Comparison of ENCODE assay signal across 31 cellular contexts in the genomic region with DNA sequence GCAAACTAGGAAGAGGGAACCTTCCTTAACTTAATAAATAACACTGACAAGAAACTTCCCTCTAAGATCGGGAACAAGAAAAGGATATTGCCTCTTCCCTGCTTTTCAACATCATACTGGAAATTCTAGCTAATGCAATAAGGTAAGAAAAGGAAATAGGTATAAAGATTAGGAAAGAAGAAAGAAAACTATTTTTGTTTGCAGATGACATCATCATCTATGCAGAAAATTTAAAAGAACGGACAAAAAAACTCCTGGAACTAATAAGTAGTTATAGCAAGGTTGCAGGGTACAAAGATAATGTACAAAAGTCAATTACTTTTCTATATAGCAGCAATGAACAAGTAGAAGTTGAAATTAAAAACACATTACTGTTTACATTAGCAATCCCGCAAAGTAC.
DNase-seq lines count a peak whose midpoint lies in the region; ATAC-seq, FAIRE-seq and TF ChIP-seq lines count a peak whose summit lies in the region.
"Had no signal": no experiment of that assay in that cellular context is flagged by ENCODE, and none has a peak within 500 bp of the region (broad histone marks: within the 10 kb centered on the region; RNA-seq: fewer than 3 reads in every experiment).

No MANE protein-coding gene starts in this region.

- no peaks in the 10 kb centered on the region for H3K79me2 ChIP-seq in HepG2 (ENCODE audit: insufficient read depth, low read length)

- no peak for TF ChIP-seq POLR2A in HepG2 (IDR thresholded peaks at IDR 0.05; ENCODE audit: insufficient read depth in 1 of 2, low read depth in 2 of 2, low read length in 2 of 2)
- no peak for TF ChIP-seq POLR2A in right lobe of liver (IDR thresholded peaks at IDR 0.05)

- H4K8ac ChIP-seq in mesenchymal stem cell (ENCODE audit: low read length) = no peak overlapping the region

- no peak for DNase-seq in HepG2 (ENCODE audit: low spot score)
- DNase-seq in right lobe of liver = no peak
- no peak for DNase-seq in mesenchymal stem cell
- DNase-seq: 8988T; ACHN; AML-193; BE2C; C1 segment of cervical spinal cord; Caco-2; Calu3; CD4-positive, alpha-beta memory T cell; CD4-positive, alpha-beta T cell; CD4-positive, CD25-positive, alpha-beta regulatory T cell; CD8-positive, alpha-beta memory T cell; CD8-positive, alpha-beta T cell; COR-L47; DMS 273 treated with DMSO at 0.1 percent for 48 hours; DMS153; DMS53; DMS79; DMS79 treated with DMSO at 0.1 percent for 48 hours; DND-41; EL had no signal

- no peak overlapping the region for H3K4me3 ChIP-seq in HepG2 (replicated peaks in 1 of 3; ENCODE audit: insufficient read depth in 1 of 3, low read depth in 2 of 3, low read length in 3 of 3)
- no peak overlapping the region for H3K4me3 ChIP-seq in right lobe of liver
- no peak overlapping the region for H3K4me3 ChIP-seq in HEK293 (ENCODE audit: low read depth, low read length)
- H3K4me3 ChIP-seq in mesenchymal stem cell (ENCODE audit: insufficient read depth in 1 of 2, low read depth in 1 of 2, low read length in 2 of 2) = no peak overlapping the region
- H3K4me3 ChIP-seq: A549; BLaER1; BLaER1 treated with 17β-estradiol and CSF1 and Interleukin-3, amounts not matched to agents 10 nM and 100 nM had no signal

- H3K4me2 ChIP-seq in HepG2 (ENCODE audit: low read depth, low read length) (no peak overlapping the region), mesenchymal stem cell (ENCODE audit: low read length, poor library complexity, severe bottlenecking) (no peak overlapping the region)
- H3K4me2 ChIP-seq: A549 had no signal

- no peak overlapping the region for H3K4ac ChIP-seq in mesenchymal stem cell (ENCODE audit: low read depth in 1 of 2, low read length in 2 of 2)

- POLR2A ChIA-PET in HepG2 (lab: Yijun Ruan, JAX) = no interaction called here
- POLR2A ChIA-PET in HEK293 (lab: Yijun Ruan, JAX) = no interaction called here

- no peak overlapping the region for H2BK120ac ChIP-seq in mesenchymal stem cell (ENCODE audit: low read depth, low read length)

- H2AK5ac ChIP-seq in mesenchymal stem cell (ENCODE audit: low read length, severe bottlenecking) = no peak overlapping the region

- intact Hi-C loops in HepG2 (cut with micrococcal nuclease; ENCODE audit: unreplicated experiment) = no loop called here
- intact Hi-C loops in right lobe of liver (cut with DNase I) = no loop called here

- H3K36me3 ChIP-seq in HepG2 (replicated peaks in 1 of 2; ENCODE audit: control insufficient read depth in 1 of 2, insufficient read depth in 2 of 2, low read length in 2 of 2) = no peaks in the 10 kb centered on the region
- no peaks in the 10 kb centered on the region for H3K36me3 ChIP-seq in right lobe of liver
- H3K36me3 ChIP-seq in HEK293 (ENCODE audit: control insufficient read depth in 2 of 2, insufficient read depth in 1 of 2, low read length in 2 of 2) = no peaks in the 10 kb centered on the region
- H3K36me3 ChIP-seq in mesenchymal stem cell (ENCODE audit: control insufficient read depth in 1 of 2, insufficient read depth in 2 of 2, low read depth in 1 of 2, low read length in 2 of 2) = no peaks in the 10 kb centered on the region
- H3K36me3 ChIP-seq: BE2C, BLaER1 had no signal

- H3K14ac ChIP-seq in mesenchymal stem cell (ENCODE audit: low read length in 2 of 2) = no peak overlapping the region

- no peaks in the 10 kb centered on the region for H3K79me1 ChIP-seq in mesenchymal stem cell (replicated peaks; ENCODE audit: low read length, poor library complexity, severe bottlenecking)

- no peak overlapping the region for H4K91ac ChIP-seq in mesenchymal stem cell (ENCODE audit: low read length)

- 35% methylated on average over 3 of the region's 3 CpGs for WGBS in HepG2 (ENCODE audit: low lambda C conversion rate)
- WGBS in right lobe of liver (ENCODE audit: insufficient coverage, low coverage, low lambda C conversion rate, missing lambda C conversion rate) = 70% methylated on average over 3 of the region's 3 CpGs
- no CpG with 5 or more reads among the region's 3 CpGs for WGBS in mesenchymal stem cell

- no peak overlapping the region for H2BK12ac ChIP-seq in mesenchymal stem cell (ENCODE audit: low read length in 2 of 2)

- H3K23ac ChIP-seq in mesenchymal stem cell (ENCODE audit: low read length in 2 of 2) = no peak overlapping the region

- H4K20me1 ChIP-seq in HepG2 (ENCODE audit: insufficient read depth, low read length) = no peaks in the 10 kb centered on the region
- H4K20me1 ChIP-seq: BLaER1; BLaER1 treated with 17β-estradiol and CSF1 and Interleukin-3, amounts not matched to agents 10 nM and 100 nM had no signal

- no TSS peak for BruUV-seq in HepG2 (replicated peaks; lab: Mats Ljungman, UMichigan)

- H3K9ac ChIP-seq in HepG2 (ENCODE audit: insufficient read depth, low read depth, low read length) (no peak overlapping the region), mesenchymal stem cell (ENCODE audit: low read length) (no peak overlapping the region)
- H3K9ac ChIP-seq: BLaER1; BLaER1 treated with 17β-estradiol and CSF1 and Interleukin-3, amounts not matched to agents 10 nM and 100 nM had no signal

- H3K18ac ChIP-seq in mesenchymal stem cell (ENCODE audit: low read depth in 1 of 2, low read length in 2 of 2) = no peak overlapping the region

- no peak for ATAC-seq in HepG2
- no peak for ATAC-seq in right lobe of liver
- ATAC-seq: A549; CD8-positive, alpha-beta T cell had no signal

- no peaks in the 10 kb centered on the region for H3K4me1 ChIP-seq in HepG2 (ENCODE audit: insufficient read depth, low read length)
- H3K4me1 ChIP-seq in right lobe of liver = no peaks in the 10 kb centered on the region
- H3K4me1 ChIP-seq in HEK293 (ENCODE audit: control insufficient read depth, insufficient read depth, low read length) = no peaks in the 10 kb centered on the region
- no peaks in the 10 kb centered on the region for H3K4me1 ChIP-seq in mesenchymal stem cell (ENCODE audit: control insufficient read depth, insufficient read depth, low read depth, low read length)
- H3K4me1 ChIP-seq: A549, BE2C, Caco-2 had no signal

- FAIRE-seq in HepG2 (lab: Jason Lieb, UNC) = no peak
- FAIRE-seq: A204.1, A549, D721Med had no signal

- CTCF ChIA-PET in HepG2 (lab: Yijun Ruan, JAX; ENCODE audit: low intra/inter-chr PET ratio, low total read pairs) = no interaction called here
- CTCF ChIA-PET in HEK293 (lab: Yijun Ruan, JAX) = interaction anchor here (0.7 kb wide), 1 partner anchor 9 kb away, joined by 4 read pairs; no protein-coding TSS in a partner anchor

- H3K27me3 ChIP-seq in HepG2 (ENCODE audit: control insufficient read depth in 1 of 2, insufficient read depth in 2 of 2, low read length in 2 of 2) (no peaks in the 10 kb centered on the region), right lobe of liver (no peaks in the 10 kb centered on the region), mesenchymal stem cell (ENCODE audit: control insufficient read depth in 1 of 2, insufficient read depth in 1 of 2, low read length in 2 of 2) (no peaks in the 10 kb centered on the region)
- H3K27me3 ChIP-seq: BE2C, BLaER1 had no signal

- H2BK15ac ChIP-seq in mesenchymal stem cell (ENCODE audit: low read depth, poor library complexity, severe bottlenecking) = no peak overlapping the region

- TF ChIP-seq RAD21 in HepG2 (CRISPR knock-in tag; IDR thresholded peaks at IDR 0.05) = no peak

- in situ Hi-C loops in HepG2 (cut with HindIII; ENCODE audit: extremely low pct_ligation_motif_present, low pct_unique_long_range_greater_than_20kb) = no loop called here

- no peak overlapping the region for H3K27ac ChIP-seq in HepG2 (ENCODE audit: extremely low read length, insufficient read depth, low read length)
- no peak overlapping the region for H3K27ac ChIP-seq in right lobe of liver
- H3K27ac ChIP-seq in HEK293 (ENCODE audit: extremely low read depth, low read depth, low read length) = no peak overlapping the region
- no peak overlapping the region for H3K27ac ChIP-seq in mesenchymal stem cell (ENCODE audit: low read length, poor library complexity, severe bottlenecking)
- H3K27ac ChIP-seq: 22Rv1; A549; BLaER1; BLaER1 treated with 17β-estradiol and CSF1 and Interleukin-3, amounts not matched to agents 10 nM and 100 nM; C4-2B had no signal

- no peak overlapping the region for H2BK5ac ChIP-seq in mesenchymal stem cell (ENCODE audit: low read depth, low read length, poor library complexity, severe bottlenecking)

- 0 out of 2 replicates have a peak, but pooled peaks cover 8% of the 10 kb centered on the region for H3K9me3 ChIP-seq in HepG2 (ENCODE audit: low read length)
- no peaks in the 10 kb centered on the region for H3K9me3 ChIP-seq in right lobe of liver
- H3K9me3 ChIP-seq in HEK293 (ENCODE audit: control insufficient read depth, insufficient read depth, low read depth, low read length) = no peaks in the 10 kb centered on the region
- peaks cover 17% of the 10 kb centered on the region for H3K9me3 ChIP-seq in mesenchymal stem cell (ENCODE audit: control insufficient read depth, low read length)
- H3K9me3 ChIP-seq: BE2C had no signal

- H2AFZ ChIP-seq in HepG2 (ENCODE audit: low read length) = no peak overlapping the region
- H2AFZ ChIP-seq in mesenchymal stem cell (ENCODE audit: low read depth, low read length) = no peak overlapping the region

- TF ChIP-seq CTCF in HepG2 (CRISPR knock-in tag; IDR thresholded peaks at IDR 0.05) (no peak), right lobe of liver (IDR thresholded peaks at IDR 0.05) (no peak), HEK293 (tag by site-specific recombination; IDR thresholded peaks at IDR 0.05) (no peak)

- TF ChIP-seq EP300 in HepG2 (IDR thresholded peaks at IDR 0.05; ENCODE audit: low read depth in 2 of 2, low read length in 2 of 2) (no peak), HepG2 (CRISPR knock-in tag; IDR thresholded peaks at IDR 0.05; ENCODE audit: borderline replicate concordance) (no peak)

TF ChIP-seq in HepG2, 621 proteins besides CTCF, POLR2A, EP300 and RAD21:
- TF ChIP-seq MTF2 (CRISPR knock-in tag; IDR thresholded peaks at IDR 0.05; ENCODE audit: borderline replicate concordance) (no peak), ATF7 (IDR thresholded peaks at IDR 0.05) (peak; percentile 92), ATF7 (CRISPR knock-in tag; IDR thresholded peaks at IDR 0.05) (no peak)

TF ChIP-seq in HEK293, 187 proteins besides CTCF, POLR2A, EP300 and RAD21 (continues in another document):
- TF ChIP-seq EGR2 (tag by site-specific recombination; IDR thresholded peaks at IDR 0.05; ENCODE audit: low read depth) (no peak), SETDB1 (IDR thresholded peaks at IDR 0.05; ENCODE audit: insufficient read length, low read length) (peak; percentile 37)
- TF ChIP-seq, protein P1, sequence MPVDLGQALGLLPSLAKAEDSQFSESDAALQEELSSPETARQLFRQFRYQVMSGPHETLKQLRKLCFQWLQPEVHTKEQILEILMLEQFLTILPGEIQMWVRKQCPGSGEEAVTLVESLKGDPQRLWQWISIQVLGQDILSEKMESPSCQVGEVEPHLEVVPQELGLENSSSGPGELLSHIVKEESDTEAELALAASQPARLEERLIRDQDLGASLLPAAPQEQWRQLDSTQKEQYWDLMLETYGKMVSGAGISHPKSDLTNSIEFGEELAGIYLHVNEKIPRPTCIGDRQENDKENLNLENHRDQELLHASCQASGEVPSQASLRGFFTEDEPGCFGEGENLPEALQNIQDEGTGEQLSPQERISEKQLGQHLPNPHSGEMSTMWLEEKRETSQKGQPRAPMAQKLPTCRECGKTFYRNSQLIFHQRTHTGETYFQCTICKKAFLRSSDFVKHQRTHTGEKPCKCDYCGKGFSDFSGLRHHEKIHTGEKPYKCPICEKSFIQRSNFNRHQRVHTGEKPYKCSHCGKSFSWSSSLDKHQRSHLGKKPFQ (tag by site-specific recombination; IDR thresholded peaks at IDR 0.05) = no peak
